In the genomic region with DNA sequence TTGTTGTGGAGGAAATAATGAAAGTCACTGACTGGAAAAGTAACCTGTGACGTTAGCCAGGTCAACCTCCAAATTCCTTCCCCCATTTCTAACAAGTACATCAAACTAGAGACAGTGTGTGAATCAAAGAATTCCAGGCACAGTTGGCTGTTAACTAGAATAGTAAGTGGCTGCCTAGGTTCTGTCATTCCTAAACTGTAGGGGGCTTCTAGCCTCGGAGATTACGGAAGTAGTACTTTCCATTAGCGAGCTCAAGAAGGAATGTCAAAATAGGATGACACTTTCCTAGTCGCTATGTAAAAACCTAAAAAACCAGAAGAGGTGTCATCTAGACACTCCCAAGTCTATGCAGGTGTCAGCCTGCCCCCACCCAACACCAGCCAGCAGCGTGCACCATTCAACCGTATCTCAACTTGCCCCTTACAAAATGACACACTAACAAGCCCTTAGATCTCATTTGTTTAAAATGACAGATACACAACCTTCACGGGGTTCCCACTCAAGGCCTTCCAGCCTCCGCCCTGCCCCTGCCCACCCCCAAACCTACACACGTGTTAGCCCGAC, we compare ENCODE assay signal across 8 cellular contexts. TPM values are rescaled to one million over a fixed set of nuclear protein-coding genes. Genes with fewer than 3 reads are reported as not detected.
DNase-seq lines count a peak whose midpoint lies in the region; ATAC-seq and TF ChIP-seq lines count a peak whose summit lies in the region.

No MANE protein-coding gene starts in this region.

- no peaks in the 10 kb centered on the region for H3K27me3 ChIP-seq in MM.1S (replicated peaks; ENCODE audit: insufficient read depth, low read length)
- no peaks in the 10 kb centered on the region for H3K27me3 ChIP-seq in ascending aorta

- H3K27ac ChIP-seq in MM.1S (ENCODE audit: low read length), result peak overlapping the region; percentile 90
- peak overlapping the region; percentile 97 to 98 for H3K27ac ChIP-seq in ascending aorta

- peaks cover 7% of the 10 kb centered on the region; the same call in 1 of the 2 replicates for H3F3A ChIP-seq in MM.1S (ENCODE audit: insufficient read depth, low read length)

- H3K27me3 Mint-ChIP-seq in stimulated activated naive CD8-positive, alpha-beta T cell treated with anti-CD3 and anti-CD28 coated beads, Interleukin-15, Interleukin-2, amounts not matched to agents 100 ng/mL and 50 ng/mL, for 24 hours, result no peaks in the 10 kb centered on the region

- H3K36me3 ChIP-seq in MM.1S (replicated peaks; ENCODE audit: insufficient read depth, low read length), result no peaks in the 10 kb centered on the region
- H3K36me3 ChIP-seq in ascending aorta, result no peaks in the 10 kb centered on the region

- intact Hi-C loops in ascending aorta (cut with DNase I), result loop anchor here (5.0 to 10.0 kb wide), 7 partner anchors 173 to 1008 kb away; partner anchors contain the start of genes BMF, KNL1, NUSAP1 and OIP5

- DNase-seq in Ammon's horn (ENCODE audit: low spot score), result peak; percentile 48
- DNase-seq in MM.1S, result no peak
- DNase-seq in ascending aorta (ENCODE audit: low spot score in 2 of 2), result peak in 1 of 2 donors; percentile 14
- DNase-seq in iris pigment epithelial cell (ENCODE audit: low read depth), result peak; percentile 46

- H3K9me3 ChIP-seq in MM.1S (replicated peaks; ENCODE audit: insufficient read depth, low read length), result no peaks in the 10 kb centered on the region
- H3K9me3 ChIP-seq in ascending aorta, result no peaks in the 10 kb centered on the region

- H3K9me2 ChIP-seq in MM.1S (replicated peaks; ENCODE audit: insufficient read depth, low read length), result no peaks in the 10 kb centered on the region

- peak overlapping the region; percentile 94 for H3K4me3 Mint-ChIP-seq in stimulated activated naive CD8-positive, alpha-beta T cell treated with anti-CD3 and anti-CD28 coated beads, Interleukin-15, Interleukin-2, amounts not matched to agents 100 ng/mL and 50 ng/mL, for 24 hours

- H4K20me1 ChIP-seq in MM.1S (ENCODE audit: insufficient read depth, low read length), result no peaks in the 10 kb centered on the region

- H3K27ac Mint-ChIP-seq in stimulated activated naive CD8-positive, alpha-beta T cell treated with anti-CD3 and anti-CD28 coated beads, Interleukin-15, Interleukin-2, amounts not matched to agents 100 ng/mL and 50 ng/mL, for 24 hours, result peak overlapping the region; percentile 98

- H3K36me3 Mint-ChIP-seq in stimulated activated naive CD8-positive, alpha-beta T cell treated with anti-CD3 and anti-CD28 coated beads, Interleukin-15, Interleukin-2, amounts not matched to agents 100 ng/mL and 50 ng/mL, for 24 hours (ENCODE audit: low read depth), result peaks cover 24% of the 10 kb centered on the region

- peaks cover 69% of the 10 kb centered on the region for H3K79me2 ChIP-seq in MM.1S (ENCODE audit: low read length)

- H3K9ac ChIP-seq in MM.1S (ENCODE audit: low read length), result peak overlapping the region; percentile 98

- H2AFZ ChIP-seq in MM.1S (ENCODE audit: low read length), result peak overlapping the region; percentile 81

- TF ChIP-seq CTCF in MM.1S (IDR thresholded peaks at IDR 0.05; ENCODE audit: low read length), result no peak; the same call in 1 of the 2 replicates
- TF ChIP-seq CTCF in ascending aorta (IDR thresholded peaks at IDR 0.05), result no peak

- H3K4me3 ChIP-seq in MM.1S (ENCODE audit: low read length), result peak overlapping the region; percentile 99
- H3K4me3 ChIP-seq in ascending aorta, result peak overlapping the region; percentile 83 to 85

- peaks cover 5% of the 10 kb centered on the region; the same call in 1 of the 2 replicates for H3K4me1 ChIP-seq in MM.1S (ENCODE audit: low read length)
- H3K4me1 ChIP-seq in ascending aorta, result peaks cover 0 to 11% of the 10 kb centered on the region in 2 donors

- H3K4me2 ChIP-seq in MM.1S (ENCODE audit: low read depth, low read length), result peak overlapping the region; percentile 91

- H3K9me3 Mint-ChIP-seq in stimulated activated naive CD8-positive, alpha-beta T cell treated with anti-CD3 and anti-CD28 coated beads, Interleukin-15, Interleukin-2, amounts not matched to agents 100 ng/mL and 50 ng/mL, for 24 hours, result no peaks in the 10 kb centered on the region

- ATAC-seq in GM18858 (IDR thresholded peaks at IDR 0.05; ENCODE audit: unreplicated experiment) (peak; percentile 19), HG03354 (IDR thresholded peaks at IDR 0.05; ENCODE audit: poor library complexity, severe bottlenecking, unreplicated experiment) (no peak), GM21447 (IDR thresholded peaks at IDR 0.05; ENCODE audit: unreplicated experiment) (no peak)

- H3K4me1 Mint-ChIP-seq in stimulated activated naive CD8-positive, alpha-beta T cell treated with anti-CD3 and anti-CD28 coated beads, Interleukin-15, Interleukin-2, amounts not matched to agents 100 ng/mL and 50 ng/mL, for 24 hours (ENCODE audit: low read depth), result peaks cover 35% of the 10 kb centered on the region

RNA-seq across cellular contexts. Expression of gene INO80, which starts 0.9 kb away (rescaled TPM):
- total RNA-seq in ascending aorta, result 57.8 TPM
